Comparison of ENCODE assay signal across 9 cellular contexts in genomic region chr13:98109226-98109625, GRCh38.
"Had no signal": no experiment of that assay in that cellular context is flagged by ENCODE, and none has a peak within 500 bp of the region (broad histone marks: within the 10 kb centered on the region; RNA-seq: fewer than 3 reads in every experiment).

No MANE protein-coding gene starts in this region.

- H3K4me1 ChIP-seq: HAP-1 had no signal

- H2AFZ ChIP-seq: GM23248 had no signal

- H3K27ac Mint-ChIP-seq: HFFc6 had no signal

- H3K9ac ChIP-seq: GM23248 had no signal

- H3K4me3 Mint-ChIP-seq: HFFc6 had no signal

- ATAC-seq: HCT116 had no signal

- H3K4me3 ChIP-seq: GM23248, HAP-1 had no signal

- H3K27ac ChIP-seq: GM23248, HL-60 had no signal

- DNase-seq: GM23248, GOT3, H7, HFFc6, IMR-90, KBM-7 had no signal

- H3K36me3 ChIP-seq: HAP-1 had no signal

- H3K9me3 Mint-ChIP-seq: HFFc6 had no signal

- H3K9me3 ChIP-seq: HAP-1 had no signal
